Comparison of ENCODE assay signal across 16 cellular contexts in genomic region chr6:15474196-15474595, GRCh38.
DNase-seq lines count a peak whose midpoint lies in the region; ATAC-seq and TF ChIP-seq lines count a peak whose summit lies in the region.
"Had no signal": no experiment of that assay in that cellular context is flagged by ENCODE, and none has a peak within 500 bp of the region (broad histone marks: within the 10 kb centered on the region; RNA-seq: fewer than 3 reads in every experiment).

No MANE protein-coding gene starts in this region.

- H3K9me3 ChIP-seq in heart left ventricle, result no peaks in the 10 kb centered on the region
- H3K9me3 ChIP-seq in RWPE2 (ENCODE audit: severe bottlenecking), result no peaks in the 10 kb centered on the region
- H3K9me3 ChIP-seq in fibroblast of lung (ENCODE audit: control insufficient read depth, insufficient read depth, low read depth, low read length), result no peaks in the 10 kb centered on the region
- H3K9me3 ChIP-seq: Peyer's patch had no signal

- peaks cover 7 to 87% (median 45%) of the 10 kb centered on the region in 12 donors for H3K4me1 ChIP-seq in heart left ventricle
- peaks cover 21% of the 10 kb centered on the region for H3K4me1 ChIP-seq in RWPE2 (ENCODE audit: insufficient read depth, poor library complexity, severe bottlenecking)
- peaks cover 20% of the 10 kb centered on the region for H3K4me1 ChIP-seq in fibroblast of lung (ENCODE audit: control insufficient read depth, extremely low read depth, insufficient read depth, low read length)

- WGBS in heart left ventricle, 4 donors, result 73 to 88% (median 79%) methylated on average over 2 of the region's 2 CpGs

- H2AFZ ChIP-seq in fibroblast of lung (ENCODE audit: low read length), result no peak overlapping the region

- H3K36me3 ChIP-seq in heart left ventricle, result peaks cover 0 to 26% (median 9%) of the 10 kb centered on the region in 9 donors
- H3K36me3 ChIP-seq in RWPE2 (ENCODE audit: low read depth), result peaks cover 11% of the 10 kb centered on the region
- H3K36me3 ChIP-seq in fibroblast of lung (ENCODE audit: control insufficient read depth, insufficient read depth, low read length), result no peaks in the 10 kb centered on the region

- H3K4me1 Mint-ChIP-seq in stimulated activated effector memory CD8-positive, alpha-beta T cell treated with anti-CD3 and anti-CD28 coated beads, Interleukin-12 subunit alpha, Interleukin-12 subunit beta, amount 100 ng/mL, for 72 hours, result peaks cover 24% of the 10 kb centered on the region
- H3K4me1 Mint-ChIP-seq in activated naive CD8-positive, alpha-beta T cell treated with anti-CD3 and anti-CD28 coated beads for 36 hours, result peaks cover 18% of the 10 kb centered on the region
- H3K4me1 Mint-ChIP-seq: activated CD8-positive, alpha-beta memory T cell treated with anti-CD3 and anti-CD28 coated beads, Interleukin-2, amount 10 ng/mL, durations not matched to agents 7 days and 5 days had no signal

- no peaks in the 10 kb centered on the region for H4K20me1 ChIP-seq in fibroblast of lung (ENCODE audit: control insufficient read depth, extremely low read depth, insufficient read depth, low read length)

- H3K27me3 Mint-ChIP-seq in activated naive CD8-positive, alpha-beta T cell treated with anti-CD3 and anti-CD28 coated beads for 36 hours, result no peaks in the 10 kb centered on the region
- H3K27me3 Mint-ChIP-seq: activated CD8-positive, alpha-beta memory T cell treated with anti-CD3 and anti-CD28 coated beads, Interleukin-2, amount 10 ng/mL, durations not matched to agents 7 days and 5 days had no signal

- no peak overlapping the region for H3K4me3 Mint-ChIP-seq in stimulated activated effector memory CD8-positive, alpha-beta T cell treated with anti-CD3 and anti-CD28 coated beads, Interleukin-12 subunit alpha, Interleukin-12 subunit beta, amount 100 ng/mL, for 72 hours
- no peak overlapping the region for H3K4me3 Mint-ChIP-seq in activated naive CD8-positive, alpha-beta T cell treated with anti-CD3 and anti-CD28 coated beads for 36 hours
- H3K4me3 Mint-ChIP-seq: activated CD8-positive, alpha-beta memory T cell treated with anti-CD3 and anti-CD28 coated beads, Interleukin-2, amount 10 ng/mL, durations not matched to agents 7 days and 5 days; activated naive CD4-positive, alpha-beta T cell treated with anti-CD3 and anti-CD28 coated beads for 36 hours had no signal

- H3K4me3 ChIP-seq in heart left ventricle (no peak overlapping the region), RWPE2 (ENCODE audit: severe bottlenecking) (no peak overlapping the region), fibroblast of lung (replicated peaks in 1 of 4; ENCODE audit: control extremely low read depth in 1 of 4, insufficient read depth in 1 of 4, low read depth in 3 of 4, low read length in 4 of 4) (no peak overlapping the region)
- H3K4me3 ChIP-seq: Peyer's patch had no signal

- H3K9me3 Mint-ChIP-seq in stimulated activated effector memory CD8-positive, alpha-beta T cell treated with anti-CD3 and anti-CD28 coated beads, Interleukin-12 subunit alpha, Interleukin-12 subunit beta, amount 100 ng/mL, for 72 hours, result no peaks in the 10 kb centered on the region
- H3K9me3 Mint-ChIP-seq in activated naive CD8-positive, alpha-beta T cell treated with anti-CD3 and anti-CD28 coated beads for 36 hours, result no peaks in the 10 kb centered on the region
- H3K9me3 Mint-ChIP-seq: activated naive CD4-positive, alpha-beta T cell treated with anti-CD3 and anti-CD28 coated beads for 36 hours had no signal

- no peak for ATAC-seq in heart left ventricle
- ATAC-seq in left ventricle myocardium superior, result no peak
- peak; percentile 45 for ATAC-seq in RWPE2 (ENCODE audit: low read depth)
- no peak for ATAC-seq in stimulated activated effector memory CD8-positive, alpha-beta T cell treated with anti-CD3 and anti-CD28 coated beads, Interleukin-12 subunit alpha, Interleukin-12 subunit beta, amount 100 ng/mL, for 72 hours
- ATAC-seq: activated CD8-positive, alpha-beta memory T cell treated with anti-CD3 and anti-CD28 coated beads, Interleukin-2, amount 10 ng/mL, durations not matched to agents 7 days and 5 days had no signal

- intact Hi-C loops in heart left ventricle (cut with DNase I) (loop anchor here in 1 of 10 donors (10.0 kb wide), 1 partner anchor 599 kb away; no protein-coding TSS in a partner anchor), left ventricle myocardium superior (cut with micrococcal nuclease) (no loop called here)

- no peak overlapping the region for H3K9ac ChIP-seq in fibroblast of lung (ENCODE audit: insufficient read depth, low read length)

- peak overlapping the region; percentile 25 for H3K4me2 ChIP-seq in fibroblast of lung (ENCODE audit: extremely low read depth, insufficient read depth, low read length)

- no peak for TF ChIP-seq CTCF in heart left ventricle (IDR thresholded peaks at IDR 0.05)
- TF ChIP-seq CTCF in RWPE2 (IDR thresholded peaks at IDR 0.05; ENCODE audit: poor library complexity, severe bottlenecking), result no peak
- no peak for TF ChIP-seq CTCF in fibroblast of lung (conservative IDR thresholded peaks at IDR 0.05 in 1 of 2, IDR thresholded peaks at IDR 0.05 in 1 of 2; ENCODE audit: low read depth in 1 of 2, low read length in 2 of 2)

- H3K36me3 Mint-ChIP-seq in stimulated activated effector memory CD8-positive, alpha-beta T cell treated with anti-CD3 and anti-CD28 coated beads, Interleukin-12 subunit alpha, Interleukin-12 subunit beta, amount 100 ng/mL, for 72 hours, result peaks cover 48% of the 10 kb centered on the region
- H3K36me3 Mint-ChIP-seq in activated naive CD8-positive, alpha-beta T cell treated with anti-CD3 and anti-CD28 coated beads for 36 hours, result peaks cover 26% of the 10 kb centered on the region

- TF ChIP-seq POLR2A in heart left ventricle (IDR thresholded peaks at IDR 0.05), result no peak

- H3K27ac Mint-ChIP-seq in stimulated activated effector memory CD8-positive, alpha-beta T cell treated with anti-CD3 and anti-CD28 coated beads, Interleukin-12 subunit alpha, Interleukin-12 subunit beta, amount 100 ng/mL, for 72 hours, result peak overlapping the region; percentile 12
- no peak overlapping the region for H3K27ac Mint-ChIP-seq in activated naive CD8-positive, alpha-beta T cell treated with anti-CD3 and anti-CD28 coated beads for 36 hours
- H3K27ac Mint-ChIP-seq: activated CD8-positive, alpha-beta memory T cell treated with anti-CD3 and anti-CD28 coated beads, Interleukin-2, amount 10 ng/mL, durations not matched to agents 7 days and 5 days; activated naive CD4-positive, alpha-beta T cell treated with anti-CD3 and anti-CD28 coated beads for 36 hours had no signal

- no peaks in the 10 kb centered on the region for H3K79me2 ChIP-seq in fibroblast of lung (ENCODE audit: control insufficient read depth, insufficient read depth, low read length)

- no peaks in the 10 kb centered on the region for H3K27me3 ChIP-seq in heart left ventricle
- no peaks in the 10 kb centered on the region for H3K27me3 ChIP-seq in RWPE2 (ENCODE audit: insufficient read depth, poor library complexity, severe bottlenecking)
- no peaks in the 10 kb centered on the region for H3K27me3 ChIP-seq in fibroblast of lung (ENCODE audit: control insufficient read depth, insufficient read depth, low read length)
- H3K27me3 ChIP-seq: Peyer's patch had no signal

- H3K27ac ChIP-seq in heart left ventricle (peak overlapping the region; percentile 43 to 86 (median 64)), RWPE2 (ENCODE audit: poor library complexity, severe bottlenecking) (peak overlapping the region; percentile 76), fibroblast of lung (ENCODE audit: insufficient read depth, low read length) (peak overlapping the region; percentile 52)

- no peak for DNase-seq in heart left ventricle
- no peak for DNase-seq in left ventricle myocardium superior
- no peak for DNase-seq in RWPE2 (ENCODE audit: low spot score)
- DNase-seq in fibroblast of lung (ENCODE audit: low read depth in 2 of 2), result peak; percentile 59 to 62
- no peak for DNase-seq in stimulated activated effector memory CD8-positive, alpha-beta T cell treated with anti-CD3 and anti-CD28 coated beads, Interleukin-12 subunit alpha, Interleukin-12 subunit beta, amount 100 ng/mL, for 72 hours (ENCODE audit: low spot score in 2 of 2)
- DNase-seq in SHP77 treated with DMSO at 0.1 percent for 48 hours (lab: John Stamatoyannopoulos, UW), result no peak
- no peak for DNase-seq in NCI-H2029 (lab: John Stamatoyannopoulos, UW)
- no peak for DNase-seq in activated naive CD8-positive, alpha-beta T cell treated with anti-CD3 and anti-CD28 coated beads for 36 hours
- DNase-seq: activated CD4-positive, CD25-positive, alpha-beta regulatory T cell; activated CD8-positive, alpha-beta memory T cell treated with anti-CD3 and anti-CD28 coated beads, Interleukin-2, amount 10 ng/mL, durations not matched to agents 7 days and 5 days; activated naive CD4-positive, alpha-beta T cell treated with anti-CD3 and anti-CD28 coated beads for 36 hours; hypothalamus; Karpas-422; NCI-H2081; Peyer's patch; posterior cingulate gyrus had no signal

Comparison
In these comparisons a context has a peak if more than half of its experiments do, and no peak if none do; other contexts are left out.
1. DNase-seq: peak in fibroblast of lung (2 of 2); none in heart left ventricle (0 of 5), left ventricle myocardium superior (single experiment), RWPE2 (single experiment), stimulated activated effector memory CD8-positive, alpha-beta T cell treated with anti-CD3 and anti-CD28 coated beads, Interleukin-12 subunit alpha, Interleukin-12 subunit beta, amount 100 ng/mL, for 72 hours (0 of 2), SHP77 treated with DMSO at 0.1 percent for 48 hours (single experiment), NCI-H2029 (single experiment) and activated naive CD8-positive, alpha-beta T cell treated with anti-CD3 and anti-CD28 coated beads for 36 hours (single experiment).
2. Peak in every context shown above with its lines, with median percentiles within 50 percentile points of each other: H3K27ac ChIP-seq.